In genomic region chr20:23294671-23295070, GRCh38 we compare ENCODE assay signal across 18 cellular contexts.
"Had no signal": no experiment of that assay in that cellular context is flagged by ENCODE, and none has a peak within 500 bp of the region (broad histone marks: within the 10 kb centered on the region; RNA-seq: fewer than 3 reads in every experiment).

No MANE protein-coding gene starts in this region.

- H3K27me3 ChIP-seq: breast epithelium, pancreas, upper lobe of right lung had no signal

- H3K9me3 ChIP-seq: breast epithelium, pancreas, prostate gland, spleen, thoracic aorta, upper lobe of right lung had no signal

- H3K27ac ChIP-seq: epithelial cell of prostate, pancreas, prostate gland, thoracic aorta, upper lobe of right lung had no signal

- H3K4me3 ChIP-seq: breast epithelium, pancreas, prostate gland, spleen, thoracic aorta, upper lobe of right lung had no signal

- DNase-seq: activated B cell treated with CpG ODN at 0.5 μM for 24 hours; activated CD8-positive, alpha-beta memory T cell treated with anti-CD3 and anti-CD28 coated beads, Interleukin-2, amount 10 ng/mL, durations not matched to agents 7 days and 5 days; activated CD8-positive, alpha-beta T cell treated with anti-CD3 and anti-CD28 coated beads, Interleukin-2, amount 10 ng/mL, durations not matched to agents 7 days and 5 days; activated T-cell treated with anti-CD3 and anti-CD28 coated beads, Interleukin-2, amount 50 U/mL, for 48 hours; effector CD8-positive, alpha-beta T cell; foreskin fibroblast; naive B cell; nephron progenitor cell; pancreas; stimulated activated naive CD4-positive, alpha-beta T cell; T-helper 1 cell; upper lobe of right lung had no signal

- H3K36me3 ChIP-seq: breast epithelium, pancreas, prostate gland, spleen, thoracic aorta, upper lobe of right lung had no signal

- H3K4me1 ChIP-seq: breast epithelium, pancreas, prostate gland had no signal

- ATAC-seq: activated CD8-positive, alpha-beta memory T cell treated with anti-CD3 and anti-CD28 coated beads, Interleukin-2, amount 10 ng/mL, durations not matched to agents 7 days and 5 days; activated CD8-positive, alpha-beta T cell treated with anti-CD3 and anti-CD28 coated beads, Interleukin-2, amount 10 ng/mL, durations not matched to agents 7 days and 5 days; activated naive CD4-positive, alpha-beta T cell treated with anti-CD3 and anti-CD28 coated beads, Interleukin-2, amount 50 U/mL, for 72 hours; upper lobe of right lung had no signal
